Comparison of ENCODE assay signal across 8 cellular contexts in genomic region chr12:25959069-25959961, GRCh38. TPM values are rescaled to one million over a fixed set of nuclear protein-coding genes. Genes with fewer than 3 reads are reported as not detected.
A peak's percentile ranks its signal among the peaks of the same experiment; 100 is the strongest.
DNase-seq lines count a peak whose midpoint lies in the region; ATAC-seq, FAIRE-seq and TF ChIP-seq lines count a peak whose summit lies in the region.

No MANE protein-coding gene starts in this region.

- peaks cover 5% of the 10 kb centered on the region for H3K36me3 Mint-ChIP-seq in progenitor cell of endocrine pancreas (ENCODE audit: insufficient read depth)

- peak overlapping the region; percentile 48 for H3K4me3 ChIP-seq in K562

- no peak overlapping the region for H2AFZ ChIP-seq in K562 (ENCODE audit: low read depth, low read length)

- no peaks in the 10 kb centered on the region; the same call in 1 of the 2 replicates for H4K20me1 ChIP-seq in K562 (replicated peaks; ENCODE audit: control insufficient read depth, insufficient read depth, low read length)

- no peak for TF ChIP-seq POLR2A in K562 (conservative IDR thresholded peaks at IDR 0.05)

- H3K9me3 Mint-ChIP-seq in progenitor cell of endocrine pancreas (ENCODE audit: low read depth), result no peaks in the 10 kb centered on the region

- H3K4me1 Mint-ChIP-seq in progenitor cell of endocrine pancreas (ENCODE audit: low read depth), result peaks cover 21% of the 10 kb centered on the region

- peak overlapping the region; percentile 93 for H3K4me3 Mint-ChIP-seq in progenitor cell of endocrine pancreas (ENCODE audit: low read depth)

- FAIRE-seq in K562 (lab: Jason Lieb, UNC), result no peak

- no TSS peak for BruUV-seq in K562 (replicated peaks; lab: Mats Ljungman, UMichigan)

- no peaks in the 10 kb centered on the region for H3K9me1 ChIP-seq in K562 (ENCODE audit: control insufficient read depth, insufficient read depth, low read length)

- peak overlapping the region; percentile 49; the same call in 1 of the 2 replicates for H3K4me2 ChIP-seq in K562 (ENCODE audit: insufficient read depth, low read length)

- no peaks in the 10 kb centered on the region for H3K36me3 ChIP-seq in K562 (ENCODE audit: control insufficient read depth, insufficient read depth, low read length)

- no peak for TF ChIP-seq CTCF in K562 (IDR thresholded peaks at IDR 0.05 in 2 of 3, conservative IDR thresholded peaks at IDR 0.05 in 1 of 3; ENCODE audit: insufficient read depth in 2 of 3, low read depth in 1 of 3, low read length in 3 of 3)
- no peak for TF ChIP-seq CTCF in progenitor cell of endocrine pancreas (IDR thresholded peaks at IDR 0.05; ENCODE audit: unreplicated experiment)

- peaks cover 2% of the 10 kb centered on the region for H3K27me3 Mint-ChIP-seq in progenitor cell of endocrine pancreas

- no peak for TF ChIP-seq RAD21 in K562 (CRISPR knock-in tag; conservative IDR thresholded peaks at IDR 0.05 in 1 of 2, IDR thresholded peaks at IDR 0.05 in 1 of 2)

- CTCF ChIA-PET in HEK293T (lab: Yijun Ruan, JAX), result interaction anchor here (0.6 to 1.5 kb wide), 4 partner anchors 20 to 275 kb away, joined by 3 to 9 read pairs (median 4); no protein-coding TSS in a partner anchor
- CTCF ChIA-PET in K562 (lab: Yijun Ruan, JAX; ENCODE audit: low intra/inter-chr PET ratio), result no interaction called here

- 28% methylated on average over 27 of the region's 57 CpGs for WGBS in K562 (ENCODE audit: insufficient coverage, low coverage, missing lambda C conversion rate)

- H3K9me3 ChIP-seq in K562 (replicated peaks; ENCODE audit: control insufficient read depth, insufficient read depth, low read depth, low read length), result no peaks in the 10 kb centered on the region

- TF ChIP-seq EP300 in K562 (IDR thresholded peaks at IDR 0.05; ENCODE audit: low read length), result no peak

- H3K79me2 ChIP-seq in K562 (ENCODE audit: control insufficient read depth, insufficient read depth, low read length), result no peaks in the 10 kb centered on the region

- peak overlapping the region in 1 of 2 experiments; percentile 81; a peak in 2 of 4 replicates for H3K9ac ChIP-seq in K562 (ENCODE audit: insufficient read depth in 1 of 2, low read depth in 2 of 2, low read length in 2 of 2)

- in situ Hi-C loops in K562 (cut with MboI), result no loop called here

- POLR2A ChIA-PET in HEK293T (lab: Yijun Ruan, JAX), result interaction anchor here (0.8 to 1.8 kb wide), 8 partner anchors 9 to 148 kb away, joined by 3 to 5 read pairs (median 4); no protein-coding TSS in a partner anchor
- POLR2A ChIA-PET in K562 (lab: Yijun Ruan, JAX), result interaction anchor here (0.6 kb wide), 1 partner anchor 20 kb away, joined by 4 read pairs; no protein-coding TSS in a partner anchor

- ATAC-seq in K562, result no peak
- ATAC-seq in GM18498 (IDR thresholded peaks at IDR 0.05; ENCODE audit: unreplicated experiment), result no peak

- no peak overlapping the region for H3K27ac ChIP-seq in K562 (ENCODE audit: extremely low read depth, low read depth, low read length)

- peak; percentile 87 for DNase-seq in EL
- DNase-seq in HEK293T (ENCODE audit: extremely low spot score), result peak; percentile 37
- DNase-seq in NOMO-1 treated with dmso at 0.1 percent for 144 hours (lab: John Stamatoyannopoulos, UW; ENCODE audit: unreplicated experiment), result peak; percentile 12
- DNase-seq in K562 (ENCODE audit: extremely low read depth in 1 of 4, low spot score in 3 of 4), result no peak
- peak; percentile 71 for DNase-seq in hepatic stellate cell (ENCODE audit: low spot score)
- DNase-seq in progenitor cell of endocrine pancreas (ENCODE audit: low spot score, unreplicated experiment), result peak; percentile 51
- no peak for DNase-seq in NCI-H187 treated with DMSO at 0.1 percent for 48 hours (lab: John Stamatoyannopoulos, UW)

- intact Hi-C loops in K562 (cut with micrococcal nuclease), result no loop called here

- peaks cover 0 to 13% of the 10 kb centered on the region in 2 experiments; a peak in 2 of 5 replicates for H3K4me1 ChIP-seq in K562 (replicated peaks in 1 of 2; ENCODE audit: control insufficient read depth in 2 of 2, insufficient read depth in 2 of 2, low read length in 2 of 2)

- peak overlapping the region; percentile 96 for H3K27ac Mint-ChIP-seq in progenitor cell of endocrine pancreas

- H3K27me3 ChIP-seq in K562 (ENCODE audit: control insufficient read depth in 2 of 2, insufficient read depth in 2 of 2, low read length in 2 of 2), result peaks cover 9 to 14% of the 10 kb centered on the region in 2 experiments

TF ChIP-seq in HEK293T, 16 proteins besides CTCF, POLR2A, EP300 and RAD21:
- TF ChIP-seq CTBP1 (IDR thresholded peaks at IDR 0.05; ENCODE audit: borderline replicate concordance) (no peak), FOXA1 (IDR thresholded peaks at IDR 0.05) (no peak), SP1 (IDR thresholded peaks at IDR 0.05) (no peak), SUZ12 (IDR thresholded peaks at IDR 0.05) (no peak)
- TF ChIP-seq, protein P1, sequence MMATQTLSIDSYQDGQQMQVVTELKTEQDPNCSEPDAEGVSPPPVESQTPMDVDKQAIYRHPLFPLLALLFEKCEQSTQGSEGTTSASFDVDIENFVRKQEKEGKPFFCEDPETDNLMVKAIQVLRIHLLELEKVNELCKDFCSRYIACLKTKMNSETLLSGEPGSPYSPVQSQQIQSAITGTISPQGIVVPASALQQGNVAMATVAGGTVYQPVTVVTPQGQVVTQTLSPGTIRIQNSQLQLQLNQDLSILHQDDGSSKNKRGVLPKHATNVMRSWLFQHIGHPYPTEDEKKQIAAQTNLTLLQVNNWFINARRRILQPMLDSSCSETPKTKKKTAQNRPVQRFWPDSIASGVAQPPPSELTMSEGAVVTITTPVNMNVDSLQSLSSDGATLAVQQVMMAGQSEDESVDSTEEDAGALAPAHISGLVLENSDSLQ (IDR thresholded peaks at IDR 0.05), result no peak

TF ChIP-seq in K562, 482 proteins besides CTCF, POLR2A, EP300 and RAD21:
- TF ChIP-seq WHSC1 (IDR thresholded peaks at IDR 0.05; ENCODE audit: low read length) (no peak), EGR1 (conservative IDR thresholded peaks at IDR 0.05) (peak; percentile 41), EZH2 (IDR thresholded peaks at IDR 0.05; ENCODE audit: borderline replicate concordance, low read depth, low read length) (0 out of 2 replicates have a peak, but pooled peaks have one; percentile 44), CEBPG (CRISPR knock-in tag; IDR thresholded peaks at IDR 0.05) (no peak), CEBPG (tag; conservative IDR thresholded peaks at IDR 0.05 in 1 of 2, IDR thresholded peaks at IDR 0.05 in 1 of 2) (peak in 1 of 2 experiments; percentile 52; a peak in 2 of 4 replicates), ZSCAN32 (CRISPR knock-in tag; IDR thresholded peaks at IDR 0.05) (no peak), TSC22D4 (tag; IDR thresholded peaks at IDR 0.05) (no peak)
TF ChIP-seq in K562: peak in this region for 3.

RNA-seq across cellular contexts. Expression of gene RASSF8, which starts 0.8 kb away (rescaled TPM):
- total RNA-seq in K562 (2011; cell fraction: chromatin; rRNA removed; ENCODE audit: low replicate concordance), result 0.18 and 0.30 TPM in 2 replicates
- total RNA-seq in K562 (2011; cell fraction: nucleolus; rRNA removed), result not detected in 2 replicates
- 1.8 TPM in 1 of 2 replicates, not detected in the other for total RNA-seq in K562 (2011; cell fraction: nucleoplasm; rRNA removed)
- total RNA-seq in K562 (2014; rRNA removed), result 0.09 and 0.12 TPM in 2 replicates
- 0.11 and 0.32 TPM in 2 replicates for total RNA-seq in K562 (2014; rRNA removed; fragmentation: Illumina TruSeq; extraction: Trizol)
- total RNA-seq in K562 (2015; rRNA removed; fragmentation: Illumina TruSeq; extraction: Trizol), result 0.26 and 0.36 TPM in 2 replicates
- total RNA-seq in K562 (2021), result 0.09 and 0.29 TPM in 2 replicates
- polyA plus RNA-seq in K562 (2011; rRNA removed), result 0.14 and 0.22 TPM in 2 replicates
- polyA plus RNA-seq in K562 (2011; cell fraction: cytosol; rRNA removed), result 0.29 TPM in 1 of 2 replicates, not detected in the other
- polyA plus RNA-seq in K562 (2011; cell fraction: nucleus; rRNA removed), result 0.04 TPM in 2 replicates
- 0.09 and 0.61 TPM in 2 replicates for polyA plus RNA-seq in K562 (2012)
- 0.21 and 0.30 TPM in 2 replicates for polyA plus RNA-seq in K562 (2014; fragmentation: Illumina TruSeq; extraction: Trizol)
- polyA plus RNA-seq in K562 (2014; fragmentation: Nextera tagmentation; extraction: Ambion mirVana), result under 1 TPM; 0.01 to 0.07 TPM
- 0.03 TPM in 1 of 2 replicates, not detected in the other for polyA plus RNA-seq in K562 (2014; rRNA removed)
- polyA minus RNA-seq in K562 (2011; rRNA and poly(A)+ RNA removed), result 0.63 and 0.69 TPM in 2 replicates
- polyA minus RNA-seq in K562 (2011; cell fraction: cytosol; rRNA and poly(A)+ RNA removed), result 0.38 and 2.5 TPM in 2 replicates
- 0.33 and 0.40 TPM in 2 replicates for polyA minus RNA-seq in K562 (2011; cell fraction: nucleus; rRNA and poly(A)+ RNA removed)
- 36.9 and 38.8 TPM in 2 replicates for total RNA-seq in progenitor cell of endocrine pancreas

Comparison
In these comparisons a context has a peak if more than half of its experiments do, and no peak if none do; other contexts are left out.
1. DNase-seq: peak in EL (single experiment), HEK293T (single experiment), NOMO-1 treated with dmso at 0.1 percent for 144 hours (single experiment), hepatic stellate cell (single experiment) and progenitor cell of endocrine pancreas (single experiment); none in K562 (0 of 4) and NCI-H187 treated with DMSO at 0.1 percent for 48 hours (single experiment).
2. RNA of gene RASSF8, which starts 0.8 kb away (total RNA-seq): 36.9 to 38.8 TPM in progenitor cell of endocrine pancreas; 0.09 to 1.8 TPM in K562; every median in the first group is over 10 times any median in the second.